1 cellular context compared by ENCODE assay signal in genomic region chr16:30743690-30744089, GRCh38.
A peak's percentile ranks its signal among the peaks of the same experiment; 100 is the strongest.
TF ChIP-seq lines count a peak whose summit lies in the region.

No MANE protein-coding gene starts in this region.

TF ChIP-seq in HepG2, 621 proteins besides CTCF, POLR2A, EP300 and RAD21:
- TF ChIP-seq MAF1 (CRISPR knock-in tag; IDR thresholded peaks at IDR 0.05; ENCODE audit: borderline replicate concordance) (no peak), AGO2 (optimal IDR thresholded peaks at IDR 0.05; ENCODE audit: low read depth, low read length) (peak; percentile 41)
